17 cellular contexts compared by ENCODE assay signal in the genomic region with DNA sequence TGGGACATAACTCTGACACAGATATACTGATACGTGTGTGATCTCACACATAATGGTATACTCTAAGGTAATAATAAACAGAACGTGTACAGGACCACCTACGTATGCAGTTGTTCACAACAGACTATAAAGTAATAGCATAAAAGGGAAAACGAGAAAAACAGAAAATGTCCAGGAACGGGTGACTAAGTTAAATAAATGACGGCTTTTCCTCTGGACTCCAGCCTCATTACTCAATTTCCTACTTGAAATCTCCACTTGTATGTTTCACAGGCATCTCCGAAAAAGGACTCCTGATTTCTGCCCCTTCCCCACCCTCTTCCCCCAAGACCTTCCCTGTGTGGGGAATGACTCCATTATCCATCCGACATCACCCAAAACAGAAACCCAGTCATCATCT.
"Had no signal": no experiment of that assay in that cellular context is flagged by ENCODE, and none has a peak within 500 bp of the region (broad histone marks: within the 10 kb centered on the region; RNA-seq: fewer than 3 reads in every experiment).

No MANE protein-coding gene starts in this region.

- H3K9me3 Mint-ChIP-seq: activated naive CD8-positive, alpha-beta T cell treated with anti-CD3 and anti-CD28 coated beads, Interleukin-2, amount 10 ng/mL, durations not matched to agents 7 days and 5 days; dendritic cell treated with granulocyte-macrophage colony-stimulating factor and Interleukin-4, amounts not matched to agents 40 ng/mL and 50 ng/mL, for 4 days; T-helper 1 cell treated with Interleukin-12 subunit alpha and Interleukin-12 subunit beta and Interleukin-4 antibody, amounts not matched to agents 30 μg/mL and 1 μg/mL, for 36 hours had no signal

- H2AFZ ChIP-seq: hepatocyte had no signal

- H3K27me3 ChIP-seq: esophagus muscularis mucosa, hepatocyte, stomach, testis, upper lobe of left lung had no signal

- H3K27me3 Mint-ChIP-seq: activated naive CD8-positive, alpha-beta T cell treated with anti-CD3 and anti-CD28 coated beads, Interleukin-2, amount 10 ng/mL, durations not matched to agents 7 days and 5 days; dendritic cell treated with granulocyte-macrophage colony-stimulating factor and Interleukin-4, amounts not matched to agents 40 ng/mL and 50 ng/mL, for 4 days had no signal

- H3K9me3 ChIP-seq: esophagus muscularis mucosa, left ventricle myocardium inferior, psoas muscle, stomach, testis, upper lobe of left lung had no signal

- ATAC-seq: psoas muscle, sciatic nerve had no signal

- DNase-seq: activated CD4-positive, CD25-positive, alpha-beta regulatory T cell; activated gamma-delta T cell; activated naive CD8-positive, alpha-beta T cell treated with anti-CD3 and anti-CD28 coated beads, Interleukin-2, amount 10 ng/mL, durations not matched to agents 7 days and 5 days; anterior cingulate cortex; kidney; left ventricle myocardium inferior; mesenchymal stem cell; psoas muscle; SHP77 treated with DMSO at 0.1 percent for 48 hours; stomach; testis; upper lobe of left lung had no signal

- H3K4me2 ChIP-seq: hepatocyte had no signal

- H3K79me2 ChIP-seq: hepatocyte had no signal

- H3K27ac Mint-ChIP-seq: activated naive CD8-positive, alpha-beta T cell treated with anti-CD3 and anti-CD28 coated beads, Interleukin-2, amount 10 ng/mL, durations not matched to agents 7 days and 5 days; dendritic cell treated with granulocyte-macrophage colony-stimulating factor and Interleukin-4, amounts not matched to agents 40 ng/mL and 50 ng/mL, for 4 days had no signal

- H3K4me1 ChIP-seq: testis, upper lobe of left lung had no signal

- H3K4me3 ChIP-seq: esophagus muscularis mucosa, hepatocyte, left ventricle myocardium inferior, psoas muscle, stomach, testis, upper lobe of left lung had no signal

- H3K27ac ChIP-seq: esophagus muscularis mucosa, hepatocyte, left ventricle myocardium inferior, psoas muscle, stomach, testis, upper lobe of left lung had no signal

- H3K4me3 Mint-ChIP-seq: activated naive CD8-positive, alpha-beta T cell treated with anti-CD3 and anti-CD28 coated beads, Interleukin-2, amount 10 ng/mL, durations not matched to agents 7 days and 5 days; dendritic cell treated with granulocyte-macrophage colony-stimulating factor and Interleukin-4, amounts not matched to agents 40 ng/mL and 50 ng/mL, for 4 days; T-helper 1 cell treated with Interleukin-12 subunit alpha and Interleukin-12 subunit beta and Interleukin-4 antibody, amounts not matched to agents 30 μg/mL and 1 μg/mL, for 36 hours had no signal
